ENCODE assay signal across 9 cellular contexts in genomic region chr12:66190519-66191406, GRCh38. TPM values are rescaled to one million over a fixed set of nuclear protein-coding genes. Genes with fewer than 3 reads are reported as not detected.
DNase-seq lines count a peak whose midpoint lies in the region; ATAC-seq, FAIRE-seq and TF ChIP-seq lines count a peak whose summit lies in the region.
"Had no signal": no experiment of that assay in that cellular context is flagged by ENCODE, and none has a peak within 500 bp of the region (broad histone marks: within the 10 kb centered on the region; RNA-seq: fewer than 3 reads in every experiment).

No MANE protein-coding gene starts in this region.

- no peaks in the 10 kb centered on the region for H3K36me3 Mint-ChIP-seq in natural killer cell
- H3K36me3 Mint-ChIP-seq: activated naive CD8-positive, alpha-beta T cell treated with anti-CD3 and anti-CD28 coated beads, Interleukin-2, amount 10 ng/mL, durations not matched to agents 7 days and 5 days had no signal

- intact Hi-C loops in natural killer cell (cut with micrococcal nuclease): no loop called here

- no peak for TF ChIP-seq POLR2A in GM12892 (IDR thresholded peaks at IDR 0.05; ENCODE audit: low read depth, low read length)

- FAIRE-seq in GM12892 (lab: Jason Lieb, UNC): peak; percentile 58

- H3K4me3 ChIP-seq in adipocyte (ENCODE audit: low read length): peak overlapping the region; percentile 90

- H3K4me3 Mint-ChIP-seq in natural killer cell: peak overlapping the region; percentile 45
- H3K4me3 Mint-ChIP-seq: activated naive CD8-positive, alpha-beta T cell treated with anti-CD3 and anti-CD28 coated beads, Interleukin-2, amount 10 ng/mL, durations not matched to agents 7 days and 5 days had no signal

- H3K9me3 ChIP-seq in adipocyte (ENCODE audit: control insufficient read depth, low read length): no peaks in the 10 kb centered on the region

- H3K9me3 Mint-ChIP-seq in natural killer cell: no peaks in the 10 kb centered on the region
- H3K9me3 Mint-ChIP-seq: activated naive CD8-positive, alpha-beta T cell treated with anti-CD3 and anti-CD28 coated beads, Interleukin-2, amount 10 ng/mL, durations not matched to agents 7 days and 5 days had no signal

- no peak for DNase-seq in GM12892 (ENCODE audit: insufficient read length)
- DNase-seq in adipocyte (ENCODE audit: low read depth): no peak
- DNase-seq in natural killer cell: no peak
- DNase-seq in omental fat pad (ENCODE audit: low spot score): no peak
- no peak for DNase-seq in occipital lobe (lab: John Stamatoyannopoulos, UW)
- DNase-seq: activated naive CD8-positive, alpha-beta T cell treated with anti-CD3 and anti-CD28 coated beads, Interleukin-2, amount 10 ng/mL, durations not matched to agents 7 days and 5 days had no signal

- no peaks in the 10 kb centered on the region for H3K27me3 ChIP-seq in adipocyte (replicated peaks; ENCODE audit: control insufficient read depth, insufficient read depth, low read length)

- H3K27me3 Mint-ChIP-seq in natural killer cell (ENCODE audit: low read depth in 2 of 2): peaks cover 35 to 45% of the 10 kb centered on the region in 2 donors

- peak overlapping the region; percentile 90 for H3K9ac ChIP-seq in adipocyte (ENCODE audit: low read length)

- H3K4me1 ChIP-seq in adipocyte (ENCODE audit: control insufficient read depth, insufficient read depth, low read length): peaks cover 26% of the 10 kb centered on the region

- TF ChIP-seq CTCF in natural killer cell (IDR thresholded peaks at IDR 0.05) (no peak), omental fat pad (IDR thresholded peaks at IDR 0.05) (no peak)

- ATAC-seq in HG03378 (IDR thresholded peaks at IDR 0.05; ENCODE audit: unreplicated experiment): peak; percentile 35
- no peak for ATAC-seq in natural killer cell
- ATAC-seq in HG03280 (IDR thresholded peaks at IDR 0.05; ENCODE audit: unreplicated experiment): no peak
- ATAC-seq in omental fat pad (ENCODE audit: low FRiP score): no peak
- ATAC-seq in GM21360 (IDR thresholded peaks at IDR 0.05; ENCODE audit: unreplicated experiment): no peak

- peaks cover 19% of the 10 kb centered on the region for H3K36me3 ChIP-seq in adipocyte (ENCODE audit: control insufficient read depth, insufficient read depth, low read length, severe bottlenecking)

- peaks cover 0 to 12% of the 10 kb centered on the region in 2 donors for H3K4me1 Mint-ChIP-seq in natural killer cell

- no peak overlapping the region for H3K27ac Mint-ChIP-seq in natural killer cell
- H3K27ac Mint-ChIP-seq: activated naive CD8-positive, alpha-beta T cell treated with anti-CD3 and anti-CD28 coated beads, Interleukin-2, amount 10 ng/mL, durations not matched to agents 7 days and 5 days had no signal

RNA-seq across cellular contexts. Expression of gene IRAK3, which starts 1.7 kb away (rescaled TPM):
- 3.1 TPM for polyA plus RNA-seq in GM12892 (2012; ENCODE audit: missing spikeins)
- total RNA-seq in natural killer cell (1 to 10 TPM; 3.7 to 9.9 (median 9.2) TPM), omental fat pad (100 to 1,000 TPM in 1 of 4 donors, 10 to 100 TPM in 3; 62.3 to 136 (median 76.2) TPM), occipital lobe (5.5 TPM)

RNA-seq across cellular contexts. Expression of gene TMBIM4, which starts 21.0 kb away (rescaled TPM):
- polyA plus RNA-seq in GM12892 (2012; ENCODE audit: missing spikeins): 63.7 TPM
- 10 to 100 TPM; 46.6 to 72.0 (median 63.2) TPM for total RNA-seq in natural killer cell
- total RNA-seq in omental fat pad: 100 to 1,000 TPM; 137 to 231 (median 209) TPM
- total RNA-seq in occipital lobe: 51.3 TPM
